Comparison of ENCODE assay signal across 18 cellular contexts in genomic region chr2:9488583-9489547, GRCh38. TPM values are rescaled to one million over a fixed set of nuclear protein-coding genes. Genes with fewer than 3 reads are reported as not detected.
DNase-seq lines count a peak whose midpoint lies in the region; ATAC-seq and TF ChIP-seq lines count a peak whose summit lies in the region.
"Had no signal": no experiment of that assay in that cellular context is flagged by ENCODE, and none has a peak within 500 bp of the region (broad histone marks: within the 10 kb centered on the region; RNA-seq: fewer than 3 reads in every experiment).

No MANE protein-coding gene starts in this region.

- POLR2A ChIA-PET in T-cell (lab: Charles Lee) = no interaction called here

- H3K36me3 Mint-ChIP-seq in activated naive CD4-positive, alpha-beta T cell treated with anti-CD3 and anti-CD28 coated beads for 36 hours (ENCODE audit: low read depth) = peaks cover 46% of the 10 kb centered on the region
- peaks cover 52% of the 10 kb centered on the region for H3K36me3 Mint-ChIP-seq in T-cell

- H3K4me3 Mint-ChIP-seq in activated naive CD4-positive, alpha-beta T cell treated with anti-CD3 and anti-CD28 coated beads for 36 hours = no peak overlapping the region
- no peak overlapping the region for H3K4me3 Mint-ChIP-seq in T-cell
- H3K4me3 Mint-ChIP-seq: activated B cell treated with CpG ODN at 0.5 μM for 24 hours had no signal

- CTCF ChIA-PET in activated naive CD4-positive, alpha-beta T cell treated with anti-CD3 and anti-CD28 coated beads for 36 hours (lab: Charles Lee) = no interaction called here
- CTCF ChIA-PET in T-cell (lab: Charles Lee) = no interaction called here

- H3K4me3 ChIP-seq in foreskin fibroblast (ENCODE audit: low read depth in 1 of 2, low read length in 2 of 2) (no peak overlapping the region), subcutaneous abdominal adipose tissue (ENCODE audit: low read depth in 1 of 5, low read length in 5 of 5) (no peak overlapping the region)
- H3K4me3 ChIP-seq: BLaER1 treated with 17β-estradiol and CSF1 and Interleukin-3, amounts not matched to agents 10 nM and 100 nM; gastroesophageal sphincter; stomach; vagina had no signal

- peaks cover 0 to 6% (median 0%) of the 10 kb centered on the region in 5 donors for H3K4me1 ChIP-seq in subcutaneous abdominal adipose tissue (ENCODE audit: control insufficient read depth in 5 of 5, insufficient read depth in 5 of 5, low read length in 5 of 5)
- H3K4me1 ChIP-seq: BLaER1 treated with 17β-estradiol and CSF1 and Interleukin-3, amounts not matched to agents 10 nM and 100 nM; gastroesophageal sphincter; stomach; vagina had no signal

- intact Hi-C loops in activated naive CD4-positive, alpha-beta T cell treated with anti-CD3 and anti-CD28 coated beads for 36 hours (cut with micrococcal nuclease) = no loop called here

- H3K27me3 ChIP-seq in subcutaneous abdominal adipose tissue (ENCODE audit: control insufficient read depth in 5 of 5, insufficient read depth in 4 of 5, low read length in 5 of 5) = no peaks in the 10 kb centered on the region
- H3K27me3 ChIP-seq: BLaER1 treated with 17β-estradiol and CSF1 and Interleukin-3, amounts not matched to agents 10 nM and 100 nM; gastroesophageal sphincter; stomach; vagina had no signal

- H3K9me3 ChIP-seq in subcutaneous abdominal adipose tissue (ENCODE audit: control insufficient read depth in 5 of 5, low read length in 5 of 5) = no peaks in the 10 kb centered on the region
- H3K9me3 ChIP-seq: BLaER1 treated with 17β-estradiol and CSF1 and Interleukin-3, amounts not matched to agents 10 nM and 100 nM; gastroesophageal sphincter; stomach; vagina had no signal

- ATAC-seq in T-cell (replicated peaks in 1 of 4) = no peak
- ATAC-seq in HG02610 (IDR thresholded peaks at IDR 0.05; ENCODE audit: unreplicated experiment) = no peak
- ATAC-seq in GM21360 (IDR thresholded peaks at IDR 0.05; ENCODE audit: unreplicated experiment) = no peak
- ATAC-seq: gastroesophageal sphincter, Panc1 had no signal

- H3K36me3 ChIP-seq in subcutaneous abdominal adipose tissue (ENCODE audit: control insufficient read depth in 5 of 5, insufficient read depth in 5 of 5, low read length in 5 of 5) = peaks cover 56 to 97% (median 89%) of the 10 kb centered on the region in 5 donors

- no peak for DNase-seq in activated naive CD4-positive, alpha-beta T cell treated with anti-CD3 and anti-CD28 coated beads for 36 hours
- no peak for DNase-seq in activated naive CD4-positive, alpha-beta T cell treated with anti-CD3 and anti-CD28 coated beads, Interleukin-2, amount 50 U/mL, for 16 hours
- no peak for DNase-seq in T-cell
- peak; percentile 56 to 72 for DNase-seq in foreskin fibroblast
- DNase-seq in DMS79 (lab: John Stamatoyannopoulos, UW) = no peak
- DNase-seq: activated B cell treated with CpG ODN at 0.5 μM for 24 hours, Kasumi-1, mammary epithelial cell, NCI-H187 treated with DMSO at 0.1 percent for 48 hours, NCI-H510A treated with DMSO at 0.1 percent for 48 hours, stomach had no signal

- TF ChIP-seq CTCF in foreskin fibroblast (IDR thresholded peaks at IDR 0.05; ENCODE audit: low read depth, low read length) = no peak

- peak overlapping the region; percentile 8 for H3K27ac Mint-ChIP-seq in activated naive CD4-positive, alpha-beta T cell treated with anti-CD3 and anti-CD28 coated beads for 36 hours
- H3K27ac Mint-ChIP-seq in T-cell = peak overlapping the region; percentile 2 to 44
- H3K27ac Mint-ChIP-seq: activated B cell treated with CpG ODN at 0.5 μM for 24 hours had no signal

- H3K27ac ChIP-seq in subcutaneous abdominal adipose tissue (ENCODE audit: low read depth, low read length) = peak overlapping the region; percentile 44
- H3K27ac ChIP-seq: BLaER1 treated with 17β-estradiol and CSF1 and Interleukin-3, amounts not matched to agents 10 nM and 100 nM; gastroesophageal sphincter; vagina had no signal

- peaks cover 21% of the 10 kb centered on the region for H3K4me1 Mint-ChIP-seq in activated naive CD4-positive, alpha-beta T cell treated with anti-CD3 and anti-CD28 coated beads for 36 hours (ENCODE audit: low read depth)
- H3K4me1 Mint-ChIP-seq in T-cell = peaks cover 0 to 8% (median 3%) of the 10 kb centered on the region in 3 donors
- H3K4me1 Mint-ChIP-seq: activated B cell treated with CpG ODN at 0.5 μM for 24 hours had no signal

- peak overlapping the region in 1 of 5 donors; percentile 2 for H3K9ac ChIP-seq in subcutaneous abdominal adipose tissue (ENCODE audit: low read length in 5 of 5)
- H3K9ac ChIP-seq: BLaER1 treated with 17β-estradiol and CSF1 and Interleukin-3, amounts not matched to agents 10 nM and 100 nM had no signal

- no peaks in the 10 kb centered on the region for H3K9me3 Mint-ChIP-seq in activated naive CD4-positive, alpha-beta T cell treated with anti-CD3 and anti-CD28 coated beads for 36 hours
- no peaks in the 10 kb centered on the region for H3K9me3 Mint-ChIP-seq in T-cell
- H3K9me3 Mint-ChIP-seq: activated B cell treated with CpG ODN at 0.5 μM for 24 hours had no signal

- H3K27me3 Mint-ChIP-seq in activated naive CD4-positive, alpha-beta T cell treated with anti-CD3 and anti-CD28 coated beads for 36 hours (ENCODE audit: low read depth) = no peaks in the 10 kb centered on the region
- H3K27me3 Mint-ChIP-seq in T-cell = no peaks in the 10 kb centered on the region
- H3K27me3 Mint-ChIP-seq: activated B cell treated with CpG ODN at 0.5 μM for 24 hours had no signal

RNA-seq across cellular contexts. Expression of gene IAH1, which starts 14.5 kb away (rescaled TPM):
- total RNA-seq in activated naive CD4-positive, alpha-beta T cell treated with anti-CD3 and anti-CD28 coated beads for 36 hours = 10 to 100 TPM; 65.4 to 70.2 TPM
- 10 to 100 TPM; 44.9 to 54.8 (median 51.9) TPM for total RNA-seq in T-cell

Comparison
In these comparisons a context has a peak if more than half of its experiments do, and no peak if none do; other contexts are left out.
1. DNase-seq: peak in foreskin fibroblast (2 of 2); none in activated naive CD4-positive, alpha-beta T cell treated with anti-CD3 and anti-CD28 coated beads for 36 hours (single experiment), activated naive CD4-positive, alpha-beta T cell treated with anti-CD3 and anti-CD28 coated beads, Interleukin-2, amount 50 U/mL, for 16 hours (single experiment), T-cell (0 of 34) and DMS79 (single experiment).